In genomic region chr22:17638432-17639237, GRCh38 we compare ENCODE assay signal across 8 cellular contexts. TPM values are rescaled to one million over a fixed set of nuclear protein-coding genes. Genes with fewer than 3 reads are reported as not detected.
A peak's percentile ranks its signal among the peaks of the same experiment; 100 is the strongest.
DNase-seq lines count a peak whose midpoint lies in the region; ATAC-seq lines count a peak whose summit lies in the region.

BCL2L13 (plus strand) TSS chr22:17638757; CDS start chr22:17655712, 16,955 bp downstream.

- peak within 1 kb of the TSS; percentile 88 to 94 (median 91) for H3K4me3 Mint-ChIP-seq in immature natural killer cell

- no peaks in the 10 kb centered on the region for H3K9me3 Mint-ChIP-seq in immature natural killer cell

- no peaks in the 10 kb centered on the region for H3K36me3 Mint-ChIP-seq in immature natural killer cell

- peaks cover 4 to 17% (median 7%) of the 10 kb centered on the region in 3 donors for H3K27me3 Mint-ChIP-seq in immature natural killer cell (ENCODE audit: low read depth in 3 of 3)

- ATAC-seq in GM18909 (IDR thresholded peaks at IDR 0.05; ENCODE audit: poor library complexity, unreplicated experiment) = peak; percentile 94
- ATAC-seq in HG03159 (IDR thresholded peaks at IDR 0.05; ENCODE audit: unreplicated experiment) = peak; percentile 87

- peaks cover 27 to 30% of the 10 kb centered on the region in 2 donors for H3K4me1 Mint-ChIP-seq in immature natural killer cell

- H3K27ac ChIP-seq in caudate nucleus (ENCODE audit: low read depth, low read length) = peak within 1 kb of the TSS; percentile 79

- peak within 1 kb of the TSS; percentile 97 to 98 (median 97) for H3K27ac Mint-ChIP-seq in immature natural killer cell

- DNase-seq in AG08396 (ENCODE audit: low spot score) (peak; percentile 90), NCI-H345 treated with DMSO at 0.1 percent for 48 hours (lab: John Stamatoyannopoulos, UW; ENCODE audit: unreplicated experiment) (peak; percentile 34), caudate nucleus (lab: John Stamatoyannopoulos, UW) (peak in 60 of 61 donors; percentile 28 to 94 (median 80)), immature natural killer cell (peak; percentile 87 to 88 (median 87)), smooth muscle cell of the brain vasculature (ENCODE audit: low read depth, low spot score) (peak; percentile 69)
- peak; percentile 73 to 82 (median 80) for DNase-seq in activated CD4-positive, CD25-positive, alpha-beta regulatory T cell (lab: John Stamatoyannopoulos, UW)

RNA-seq across cellular contexts. Expression of gene BCL2L13, which starts in this region (rescaled TPM):
- 10 to 100 TPM; 38.8 to 45.2 (median 38.9) TPM for polyA plus RNA-seq in immature natural killer cell

Comparison
In these comparisons a context has a peak if more than half of its experiments do, and no peak if none do; other contexts are left out.
1. Peak in every context shown above with its lines: DNase-seq, ATAC-seq and H3K27ac ChIP-seq.
2. DNase-seq: peak in every context shown above with its lines; median percentile 90 in AG08396; 87 in immature natural killer cell; 80 in caudate nucleus; 80 in activated CD4-positive, CD25-positive, alpha-beta regulatory T cell; 69 in smooth muscle cell of the brain vasculature; 34 in NCI-H345 treated with DMSO at 0.1 percent for 48 hours.